In the genomic region with DNA sequence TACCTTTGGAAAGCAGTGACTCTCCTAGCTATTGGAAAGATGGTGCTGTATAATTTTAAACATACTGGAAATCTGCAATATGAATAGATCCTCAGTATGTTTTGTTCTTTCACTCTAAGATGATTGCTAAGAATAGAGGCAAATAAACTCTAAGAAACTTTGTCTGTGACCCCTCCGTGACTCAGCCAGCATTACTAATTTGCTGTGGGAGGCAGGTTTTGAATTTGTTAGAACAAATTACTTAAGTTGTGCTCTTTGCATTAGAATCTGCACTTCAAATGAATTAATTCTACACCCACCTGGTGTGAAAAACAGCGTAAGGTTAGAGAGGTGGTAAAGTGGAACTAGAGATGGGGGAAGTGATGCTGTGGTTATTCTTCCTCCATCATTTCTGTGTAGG, we compare ENCODE assay signal across 15 cellular contexts.
"Had no signal": no experiment of that assay in that cellular context is flagged by ENCODE, and none has a peak within 500 bp of the region (broad histone marks: within the 10 kb centered on the region; RNA-seq: fewer than 3 reads in every experiment).

No MANE protein-coding gene starts in this region.

- H3K4me1 ChIP-seq: colonic mucosa, suprapubic skin, upper lobe of left lung had no signal

- H3K9me3 ChIP-seq: colonic mucosa, mucosa of descending colon, suprapubic skin, upper lobe of left lung had no signal

- H3K27me3 ChIP-seq: colonic mucosa, suprapubic skin, upper lobe of left lung had no signal

- H3K36me3 Mint-ChIP-seq: natural killer cell had no signal

- H3K27me3 Mint-ChIP-seq: progenitor cell of endocrine pancreas had no signal

- H3K4me3 Mint-ChIP-seq: activated naive CD4-positive, alpha-beta T cell treated with anti-CD3 and anti-CD28 coated beads for 36 hours; activated T-helper 17 cell treated with anti-CD3 and anti-CD28 coated beads, Interleukin-2, amount 50 U/mL, for 72 hours; natural killer cell; WTC11 had no signal

- ATAC-seq: activated T-helper 17 cell treated with anti-CD3 and anti-CD28 coated beads, Interleukin-2, amount 50 U/mL, for 72 hours; left colon; mucosa of descending colon; natural killer cell; sciatic nerve; WTC11 had no signal

- H3K27ac ChIP-seq: colonic mucosa, suprapubic skin, upper lobe of left lung had no signal

- DNase-seq: activated CD4-positive, alpha-beta T cell treated with anti-CD3 and anti-CD28 coated beads for 48 hours; activated CD8-positive, alpha-beta memory T cell treated with anti-CD3 and anti-CD28 coated beads for 24 hours; activated naive CD4-positive, alpha-beta T cell treated with anti-CD3 and anti-CD28 coated beads for 36 hours; colonic mucosa; left colon; mucosa of descending colon; natural killer cell; stimulated activated CD4-positive, alpha-beta T cell treated with anti-CD3 and anti-CD28 coated beads, Interleukin-2, amount 100 ng/mL, for 48 hours; stimulated activated naive CD4-positive, alpha-beta T cell treated with Interleukin-2 at 50 U/mL for 16 hours; upper lobe of left lung had no signal

- H3K4me1 Mint-ChIP-seq: activated T-helper 17 cell treated with anti-CD3 and anti-CD28 coated beads, Interleukin-2, amount 50 U/mL, for 72 hours; natural killer cell; WTC11 had no signal

- H3K36me3 ChIP-seq: colonic mucosa, suprapubic skin, upper lobe of left lung had no signal

- H3K4me3 ChIP-seq: colonic mucosa, mucosa of descending colon, suprapubic skin, upper lobe of left lung had no signal

- H3K27ac Mint-ChIP-seq: activated naive CD4-positive, alpha-beta T cell treated with anti-CD3 and anti-CD28 coated beads for 36 hours; activated T-helper 17 cell treated with anti-CD3 and anti-CD28 coated beads, Interleukin-2, amount 50 U/mL, for 72 hours; natural killer cell; progenitor cell of endocrine pancreas; WTC11 had no signal
